In the genomic region with DNA sequence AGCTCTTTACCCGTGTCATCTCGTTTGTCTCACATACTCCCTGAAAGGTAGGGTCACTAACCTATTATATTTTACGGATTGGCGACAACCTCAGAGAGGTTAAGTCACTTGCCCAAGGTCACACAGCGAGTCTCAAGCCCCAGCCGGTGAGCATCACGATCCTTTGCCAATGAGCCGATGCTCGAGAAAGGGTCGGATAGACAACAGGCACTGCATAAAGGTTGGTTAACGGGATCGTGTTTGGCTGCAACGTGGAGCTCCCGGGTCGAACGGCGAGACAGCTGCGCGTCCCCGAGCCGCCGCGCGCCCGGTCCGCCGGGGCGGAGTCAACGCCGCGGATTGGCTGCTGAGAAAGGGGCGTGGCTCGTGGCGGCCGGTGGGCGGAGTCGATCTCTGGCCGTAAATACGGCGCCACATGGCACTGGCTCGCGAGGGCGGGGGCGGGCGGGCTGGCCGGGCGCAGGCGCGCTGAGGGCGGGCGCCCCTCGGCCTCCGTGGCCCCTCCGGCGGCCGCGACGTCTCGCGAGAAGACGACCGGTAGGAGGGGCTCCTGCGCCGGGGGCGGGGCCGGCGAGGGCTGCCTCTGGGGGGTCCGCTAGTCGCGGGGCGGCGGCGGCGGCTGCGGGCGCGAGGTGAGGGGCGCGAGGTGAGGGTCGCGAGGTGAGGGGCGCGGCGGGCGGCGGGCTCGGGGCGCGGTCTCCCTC, we compare ENCODE assay signal across 8 cellular contexts. TPM values are rescaled to one million over a fixed set of nuclear protein-coding genes. Genes with fewer than 3 reads are reported as not detected.
DNase-seq lines count a peak whose midpoint lies in the region; ATAC-seq and TF ChIP-seq lines count a peak whose summit lies in the region.

A gene (plus strand): TSS at position 598 of the 704 bp plus-strand sequence. CDS start 29,029 bp downstream, outside the sequence.

- peak within 1 kb of the TSS; percentile 18 for H2AK5ac ChIP-seq in trophoblast cell (ENCODE audit: low read length)

- DNase-seq in NCI-H1436 (lab: John Stamatoyannopoulos, UW) (peak; percentile 91), amniotic epithelial cell (ENCODE audit: low read depth) (peak; percentile 83), heart left ventricle (peak; percentile 95 to 97 (median 96)), trophoblast cell (peak; percentile 87 to 95), tibial artery (peak; percentile 92 to 96)

- WGBS in heart left ventricle, 4 donors: 1 to 6% (median 2%) methylated on average over 10 to 89 of the region's 89 CpGs
- no CpG with 5 or more reads among the region's 89 CpGs for WGBS in trophoblast cell (ENCODE audit: extremely low coverage, insufficient coverage, insufficient read length)

- H3K23ac ChIP-seq in trophoblast cell (ENCODE audit: low read length): no peak within 1 kb of the TSS

- intact Hi-C loops in T-helper 1 cell treated with Interleukin-12 subunit alpha and Interleukin-12 subunit beta and Interleukin-4 antibody, amounts not matched to agents 30 ng/mL and 1 ng/mL, for 36 hours (cut with micrococcal nuclease): loop anchor here (1.0 to 2.0 kb wide), 2 partner anchors 89 to 228 kb away; a partner anchor contains a TSS
- intact Hi-C loops in heart left ventricle (cut with DNase I): loop anchor here in 3 of 10 donors (2.0 to 10.0 kb wide), 4 partner anchors 46 to 154 kb away; a partner anchor contains a TSS
- intact Hi-C loops in tibial artery (cut with DNase I; ENCODE audit: low total_unique reads): no loop called here

- TF ChIP-seq CTCF in heart left ventricle (IDR thresholded peaks at IDR 0.05) (no peak), tibial artery (IDR thresholded peaks at IDR 0.05) (no peak)

- TF ChIP-seq POLR2A in heart left ventricle (IDR thresholded peaks at IDR 0.05): peak in 1 of 2 donors; percentile 67

- H3K4me1 ChIP-seq in heart left ventricle (peaks cover 3 to 74% (median 38%) of the 10 kb centered on the region in 12 donors), trophoblast cell (ENCODE audit: control insufficient read depth in 1 of 2, insufficient read depth in 2 of 2, low read length in 2 of 2) (peaks cover 13% of the 10 kb centered on the region in 2 experiments), tibial artery (peaks cover 0 to 38% (median 24%) of the 10 kb centered on the region in 4 donors)

- H2BK120ac ChIP-seq in trophoblast cell (ENCODE audit: insufficient read depth, low read length, poor library complexity): peak within 1 kb of the TSS; percentile 11

- peak within 1 kb of the TSS; percentile 91 for H4K12ac ChIP-seq in trophoblast cell (ENCODE audit: low read depth, low read length)

- H3K79me2 ChIP-seq in trophoblast cell (ENCODE audit: control insufficient read depth, insufficient read depth, low read length, poor library complexity): peaks cover 9% of the 10 kb centered on the region

- H3K36me3 ChIP-seq in heart left ventricle (no peaks in the 10 kb centered on the region), trophoblast cell (ENCODE audit: control insufficient read depth in 1 of 2, insufficient read depth in 2 of 2, low read length in 2 of 2) (no peaks in the 10 kb centered on the region), tibial artery (no peaks in the 10 kb centered on the region)

- peak within 1 kb of the TSS; percentile 94 for H3K4ac ChIP-seq in trophoblast cell (ENCODE audit: low read depth, low read length)

- H3K9ac ChIP-seq in trophoblast cell (ENCODE audit: low read length): peak within 1 kb of the TSS; percentile 63

- peak within 1 kb of the TSS; percentile 86 for H3K4me2 ChIP-seq in trophoblast cell (ENCODE audit: low read length)

- H3K9me3 ChIP-seq in heart left ventricle: no peaks in the 10 kb centered on the region
- H3K9me3 ChIP-seq in trophoblast cell (ENCODE audit: insufficient read depth, low read depth, low read length): no peaks in the 10 kb centered on the region
- no peaks in the 10 kb centered on the region for H3K9me3 ChIP-seq in tibial artery

- peak within 1 kb of the TSS; percentile 35 for H2BK5ac ChIP-seq in trophoblast cell (ENCODE audit: low read depth, low read length, poor library complexity)

- peak within 1 kb of the TSS; percentile 96 for H2AFZ ChIP-seq in trophoblast cell (ENCODE audit: insufficient read depth, low read length, poor library complexity)

- peak within 1 kb of the TSS; percentile 43 to 89 (median 82) for H3K27ac ChIP-seq in heart left ventricle
- no peak within 1 kb of the TSS for H3K27ac ChIP-seq in trophoblast cell (ENCODE audit: low read depth, low read length)
- peak within 1 kb of the TSS; percentile 75 to 79 for H3K27ac ChIP-seq in tibial artery

- H3K27me3 ChIP-seq in heart left ventricle: no peaks in the 10 kb centered on the region
- H3K27me3 ChIP-seq in trophoblast cell (ENCODE audit: insufficient read depth, low read length): no peaks in the 10 kb centered on the region
- H3K27me3 ChIP-seq in tibial artery: no peaks in the 10 kb centered on the region

- H4K8ac ChIP-seq in trophoblast cell (ENCODE audit: low read depth, low read length): peak within 1 kb of the TSS; percentile 92

- H3K4me3 ChIP-seq in GM08714 (ENCODE audit: low read length) (peak within 1 kb of the TSS; percentile 86), heart left ventricle (peak within 1 kb of the TSS; percentile 75 to 100 (median 93)), trophoblast cell (ENCODE audit: low read depth, low read length) (peak within 1 kb of the TSS; percentile 96), tibial artery (peak within 1 kb of the TSS; percentile 89 to 97)

- ATAC-seq in HG02759 (IDR thresholded peaks at IDR 0.05; ENCODE audit: unreplicated experiment) (peak; percentile 58), heart left ventricle (peak; percentile 84 to 90 (median 89))

- H3K18ac ChIP-seq in trophoblast cell (ENCODE audit: low read length): peak within 1 kb of the TSS; percentile 92

- H4K91ac ChIP-seq in trophoblast cell (ENCODE audit: low read depth, low read length): peak within 1 kb of the TSS; percentile 82

- H3K14ac ChIP-seq in trophoblast cell (ENCODE audit: low read length): peak within 1 kb of the TSS; percentile 80

- peaks cover 7% of the 10 kb centered on the region for H3K79me1 ChIP-seq in trophoblast cell (ENCODE audit: low read length)

- no peak within 1 kb of the TSS for H2BK12ac ChIP-seq in trophoblast cell (ENCODE audit: low read length)

RNA-seq across cellular contexts. Expression of the gene that starts here (rescaled TPM):
- 39.9 and 42.7 TPM in 2 replicates for total RNA-seq in T-helper 1 cell treated with Interleukin-12 subunit alpha and Interleukin-12 subunit beta and Interleukin-4 antibody, amounts not matched to agents 30 ng/mL and 1 ng/mL, for 36 hours
- 10 to 100 TPM; 12.7 to 20.7 (median 15.6) TPM for total RNA-seq in heart left ventricle
- 10 to 100 TPM; 12.5 to 14.7 TPM for polyA plus RNA-seq in heart left ventricle
- polyA plus RNA-seq in trophoblast cell (2013): 18.9 and 19.3 TPM in 2 replicates
